Comparison of ENCODE assay signal across 8 cellular contexts in the genomic region with DNA sequence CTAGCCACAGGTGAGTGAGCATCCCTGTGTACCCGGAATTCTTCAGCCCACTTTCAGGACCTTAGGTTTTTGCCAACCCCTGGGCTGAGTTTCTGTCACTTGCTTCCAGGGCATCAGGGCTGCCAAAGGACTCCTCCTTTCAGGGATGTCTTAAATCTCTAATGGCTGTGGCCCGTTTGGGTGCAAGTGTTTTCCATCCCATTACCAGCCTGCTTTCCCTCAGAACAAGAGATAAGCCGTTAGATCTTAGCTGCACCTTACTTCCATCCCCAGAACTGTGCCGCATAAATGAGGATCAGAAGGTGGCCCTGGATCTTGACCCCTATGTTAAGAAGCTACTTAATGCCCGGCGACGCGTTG. TPM values are rescaled to one million over a fixed set of nuclear protein-coding genes. Genes with fewer than 3 reads are reported as not detected.
DNase-seq lines count a peak whose midpoint lies in the region; ATAC-seq, FAIRE-seq and TF ChIP-seq lines count a peak whose summit lies in the region.

No MANE protein-coding gene starts in this region.

- H3K27ac ChIP-seq in kidney (ENCODE audit: low read depth in 2 of 2, low read length in 2 of 2) (peak overlapping the region; percentile 94 to 95), temporal lobe (ENCODE audit: low read depth, low read length) (peak overlapping the region; percentile 82)

- peak overlapping the region; percentile 97 for H3K4me3 Mint-ChIP-seq in T-helper 2 cell treated with Interferon-gamma antibody and Interleukin-4, amounts not matched to agents 5 μg/mL and 100 μg/mL, for 36 hours
- peak overlapping the region; percentile 94 for H3K4me3 Mint-ChIP-seq in activated naive CD8-positive, alpha-beta T cell treated with anti-CD3 and anti-CD28 coated beads, Interleukin-2, amount 50 U/mL, for 24 hours

- no peak for DNase-seq in T-helper 2 cell treated with Interferon-gamma antibody and Interleukin-4, amounts not matched to agents 5 μg/mL and 100 μg/mL, for 36 hours (ENCODE audit: low spot score)
- DNase-seq in T-helper 2 cell (no peak), kidney (no peak), AG20443 (ENCODE audit: low spot score) (no peak), HTR-8/SVneo (ENCODE audit: insufficient read length, low spot score) (no peak)
- DNase-seq in activated naive CD8-positive, alpha-beta T cell treated with anti-CD3 and anti-CD28 coated beads, Interleukin-2, amount 50 U/mL, for 24 hours, result no peak
- no peak for DNase-seq in activated CD8-positive, alpha-beta memory T cell treated with anti-CD3 and anti-CD28 coated beads for 24 hours

- H3K9me3 ChIP-seq in kidney (ENCODE audit: control insufficient read depth in 1 of 2, low read length in 2 of 2), result no peaks in the 10 kb centered on the region

- TF ChIP-seq CTCF in kidney (IDR thresholded peaks at IDR 0.05; ENCODE audit: borderline replicate concordance, extremely low read depth, insufficient read depth), result no peak

- FAIRE-seq in kidney (lab: Jason Lieb, UNC) (no peak), HTR-8/SVneo (lab: Jason Lieb, UNC) (no peak)

- H3K4me1 Mint-ChIP-seq in T-helper 2 cell treated with Interferon-gamma antibody and Interleukin-4, amounts not matched to agents 5 μg/mL and 100 μg/mL, for 36 hours (ENCODE audit: low read depth), result peaks cover 12% of the 10 kb centered on the region
- H3K4me1 Mint-ChIP-seq in activated naive CD8-positive, alpha-beta T cell treated with anti-CD3 and anti-CD28 coated beads, Interleukin-2, amount 50 U/mL, for 24 hours, result peaks cover 20% of the 10 kb centered on the region

- no peaks in the 10 kb centered on the region for H3K27me3 Mint-ChIP-seq in T-helper 2 cell treated with Interferon-gamma antibody and Interleukin-4, amounts not matched to agents 5 μg/mL and 100 μg/mL, for 36 hours (ENCODE audit: low read depth)
- no peaks in the 10 kb centered on the region for H3K27me3 Mint-ChIP-seq in activated naive CD8-positive, alpha-beta T cell treated with anti-CD3 and anti-CD28 coated beads, Interleukin-2, amount 50 U/mL, for 24 hours

- intact Hi-C loops in kidney (cut with DNase I), result no loop called here

- peaks cover 10 to 13% of the 10 kb centered on the region in 2 donors for H3K4me1 ChIP-seq in kidney (ENCODE audit: control insufficient read depth in 1 of 2, insufficient read depth in 1 of 2, low read depth in 1 of 2, low read length in 2 of 2)

- H3K4me3 ChIP-seq in kidney (ENCODE audit: low read length in 2 of 2), result peak overlapping the region; percentile 95 to 97

- H3K9me3 Mint-ChIP-seq in T-helper 2 cell treated with Interferon-gamma antibody and Interleukin-4, amounts not matched to agents 5 μg/mL and 100 μg/mL, for 36 hours, result no peaks in the 10 kb centered on the region
- no peaks in the 10 kb centered on the region for H3K9me3 Mint-ChIP-seq in activated naive CD8-positive, alpha-beta T cell treated with anti-CD3 and anti-CD28 coated beads, Interleukin-2, amount 50 U/mL, for 24 hours

- H3K36me3 ChIP-seq in kidney (ENCODE audit: control insufficient read depth in 1 of 2, insufficient read depth in 2 of 2, low read length in 2 of 2), result peaks cover 22 to 36% of the 10 kb centered on the region in 2 donors

- peak overlapping the region; percentile 85 to 88 for H3K9ac ChIP-seq in kidney (ENCODE audit: low read length in 2 of 2)

- H3K36me3 Mint-ChIP-seq in T-helper 2 cell treated with Interferon-gamma antibody and Interleukin-4, amounts not matched to agents 5 μg/mL and 100 μg/mL, for 36 hours (ENCODE audit: low read depth), result peaks cover 29% of the 10 kb centered on the region
- peaks cover 25% of the 10 kb centered on the region for H3K36me3 Mint-ChIP-seq in activated naive CD8-positive, alpha-beta T cell treated with anti-CD3 and anti-CD28 coated beads, Interleukin-2, amount 50 U/mL, for 24 hours (ENCODE audit: low read depth)

- peak overlapping the region; percentile 87 for H3K27ac Mint-ChIP-seq in T-helper 2 cell treated with Interferon-gamma antibody and Interleukin-4, amounts not matched to agents 5 μg/mL and 100 μg/mL, for 36 hours
- H3K27ac Mint-ChIP-seq in activated naive CD8-positive, alpha-beta T cell treated with anti-CD3 and anti-CD28 coated beads, Interleukin-2, amount 50 U/mL, for 24 hours, result peak overlapping the region; percentile 93

- ATAC-seq in activated naive CD8-positive, alpha-beta T cell treated with anti-CD3 and anti-CD28 coated beads, Interleukin-2, amount 50 U/mL, for 24 hours, result no peak

RNA-seq across cellular contexts. Expression of a gene that starts 0.7 kb away (rescaled TPM):
- total RNA-seq in kidney, result 46.2 TPM
- polyA plus RNA-seq in kidney (ENCODE audit: insufficient read depth, low read depth, low replicate concordance), result 59.8 TPM
- total RNA-seq in temporal lobe, result 32.2 TPM

RNA-seq across cellular contexts. Expression of a gene that starts 11.6 kb away (rescaled TPM):
- 110 TPM for total RNA-seq in kidney
- 197 TPM for polyA plus RNA-seq in kidney (ENCODE audit: insufficient read depth, low read depth, low replicate concordance)
- total RNA-seq in temporal lobe, result 133 TPM

RNA-seq across cellular contexts. Expression of a gene that starts 19.3 kb away (rescaled TPM):
- total RNA-seq in kidney (89.3 TPM), temporal lobe (0.49 TPM)
- 57.8 TPM for polyA plus RNA-seq in kidney (ENCODE audit: insufficient read depth, low read depth, low replicate concordance)

RNA-seq across cellular contexts. Expression of a gene that starts 25.3 kb away (rescaled TPM):
- total RNA-seq in kidney (83.6 TPM), temporal lobe (61.2 TPM)
- polyA plus RNA-seq in kidney (ENCODE audit: insufficient read depth, low read depth, low replicate concordance), result 71.1 TPM

RNA-seq across cellular contexts. Expression of a gene that starts 30.9 kb away (rescaled TPM):
- total RNA-seq in kidney (83.1 TPM), temporal lobe (2.2 TPM)
- polyA plus RNA-seq in kidney (ENCODE audit: insufficient read depth, low read depth, low replicate concordance), result 332 TPM

Comparison
In these comparisons a context has a peak if more than half of its experiments do, and no peak if none do; other contexts are left out.
1. RNA of a gene that starts 19.3 kb away (total RNA-seq): 89.3 TPM in kidney (single experiment); 0.49 TPM in temporal lobe (single experiment); every median in the first group is over 10 times any median in the second.